Comparison of ENCODE assay signal across 1 cellular context in the genomic region with DNA sequence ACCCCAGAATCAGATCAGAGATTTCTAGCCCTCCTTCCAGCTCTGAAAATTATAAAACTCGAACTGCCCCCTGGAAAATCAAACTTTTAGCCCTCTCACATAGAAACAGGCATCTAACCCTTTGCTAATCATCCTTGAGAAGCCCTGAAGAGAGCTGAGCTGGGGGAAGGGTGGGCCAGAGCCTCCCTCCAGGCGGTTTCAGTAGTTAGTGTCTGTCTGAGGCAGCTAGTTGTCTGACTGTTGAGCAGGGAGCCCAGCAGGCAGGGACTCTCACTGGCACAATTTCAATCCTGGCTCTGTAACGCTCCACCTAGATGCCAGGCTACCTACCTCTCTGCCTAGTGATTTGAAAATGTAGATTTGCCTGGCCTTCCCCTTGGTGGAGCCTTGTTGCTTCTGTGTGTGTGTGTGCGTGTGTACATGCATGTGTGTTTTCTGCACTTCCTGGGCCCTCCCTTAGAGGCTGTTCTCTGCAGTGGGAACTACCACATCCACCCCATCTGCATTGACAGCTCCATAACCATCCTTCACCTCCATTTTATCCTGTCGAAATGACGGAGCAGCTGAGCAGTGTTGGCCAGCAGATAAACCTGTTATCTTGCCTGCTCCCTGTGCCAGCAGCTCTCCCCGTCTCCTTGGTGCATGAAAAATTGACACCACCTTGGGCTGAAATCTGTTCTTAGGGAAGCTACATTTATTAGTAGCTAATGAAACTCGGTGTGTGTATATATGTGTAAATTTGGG.
TF ChIP-seq lines count a peak whose summit lies in the region.

No MANE protein-coding gene starts in this region.

TF ChIP-seq in K562, 482 proteins besides CTCF, POLR2A, EP300 and RAD21 (continued from another document):
- TF ChIP-seq, protein P1, sequence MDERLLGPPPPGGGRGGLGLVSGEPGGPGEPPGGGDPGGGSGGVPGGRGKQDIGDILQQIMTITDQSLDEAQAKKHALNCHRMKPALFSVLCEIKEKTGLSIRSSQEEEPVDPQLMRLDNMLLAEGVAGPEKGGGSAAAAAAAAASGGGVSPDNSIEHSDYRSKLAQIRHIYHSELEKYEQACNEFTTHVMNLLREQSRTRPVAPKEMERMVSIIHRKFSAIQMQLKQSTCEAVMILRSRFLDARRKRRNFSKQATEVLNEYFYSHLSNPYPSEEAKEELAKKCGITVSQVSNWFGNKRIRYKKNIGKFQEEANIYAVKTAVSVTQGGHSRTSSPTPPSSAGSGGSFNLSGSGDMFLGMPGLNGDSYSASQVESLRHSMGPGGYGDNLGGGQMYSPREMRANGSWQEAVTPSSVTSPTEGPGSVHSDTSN (CRISPR knock-in tag; IDR thresholded peaks at IDR 0.05; ENCODE audit: low read depth), result no peak
- TF ChIP-seq, protein P1 (tag; conservative IDR thresholded peaks at IDR 0.05; ENCODE audit: low read depth), result peak; percentile 88
- TF ChIP-seq ZKSCAN1 (IDR thresholded peaks at IDR 0.05; ENCODE audit: low read depth, low read length) (no peak), SRSF9 (IDR thresholded peaks at IDR 0.05; ENCODE audit: borderline replicate concordance, low read depth, low read length) (no peak), MBD2 (IDR thresholded peaks at IDR 0.05; ENCODE audit: borderline replicate concordance, low read depth) (0 out of 2 replicates have a peak, but pooled peaks have one; percentile 29), TAL1 (IDR thresholded peaks at IDR 0.05) (peak; percentile 87), ZNF644 (tag; IDR thresholded peaks at IDR 0.05; ENCODE audit: low read depth) (no peak), TCF3 (CRISPR knock-in tag; IDR thresholded peaks at IDR 0.05) (peak; percentile 91), ETV1 (tag; conservative IDR thresholded peaks at IDR 0.05; ENCODE audit: low read depth) (0 out of 2 replicates have a peak, but pooled peaks have one; percentile 17), SMARCA4 (IDR thresholded peaks at IDR 0.05) (peak; percentile 70), EHMT2 (IDR thresholded peaks at IDR 0.05) (0 out of 2 replicates have a peak, but pooled peaks have one; percentile 15), POLR2AphosphoS5 (IDR thresholded peaks at IDR 0.05; ENCODE audit: control insufficient read depth, insufficient read depth, low read depth, low read length) (peak; percentile 79; the same call in 1 of the 2 replicates), TRIM24 (IDR thresholded peaks at IDR 0.05) (peak; percentile 36 to 77; a peak in 1 of 4 replicates), STAT5B (CRISPR knock-in tag; IDR thresholded peaks at IDR 0.05) (no peak), ZEB2 (IDR thresholded peaks at IDR 0.05) (0 out of 2 replicates have a peak, but pooled peaks have one; percentile 19), PTBP1 (IDR thresholded peaks at IDR 0.05; ENCODE audit: low read depth, low read length) (no peak), NFIC (IDR thresholded peaks at IDR 0.05) (peak; percentile 65), MEIS2 (IDR thresholded peaks at IDR 0.05; ENCODE audit: partially characterized antibody) (peak; percentile 89), TEAD4 (IDR thresholded peaks at IDR 0.05; ENCODE audit: low read length) (peak; percentile 91), TEAD4 (CRISPR knock-in tag; IDR thresholded peaks at IDR 0.05; ENCODE audit: borderline replicate concordance) (no peak), JUND (IDR thresholded peaks at IDR 0.05; ENCODE audit: borderline replicate concordance, low read depth, low read length) (0 out of 2 replicates have a peak, but pooled peaks have one; percentile 20), JUND (tag; IDR thresholded peaks at IDR 0.05; ENCODE audit: borderline replicate concordance, low read depth, low read length) (no peak; the same call in 2 of the 3 replicates), RCOR1 (IDR thresholded peaks at IDR 0.05; ENCODE audit: borderline replicate concordance in 1 of 2, low read depth in 2 of 2, low read length in 2 of 2) (peak in 1 of 2 experiments; percentile 68; a peak in 3 of 4 replicates), MTA2 (IDR thresholded peaks at IDR 0.05; ENCODE audit: low read depth) (peak; percentile 74), NCOR1 (IDR thresholded peaks at IDR 0.05) (peak; percentile 78), HDAC3 (IDR thresholded peaks at IDR 0.05; ENCODE audit: borderline replicate concordance, partially characterized antibody) (no peak), DACH1 (IDR thresholded peaks at IDR 0.05; ENCODE audit: partially characterized antibody) (peak; percentile 61), KDM1A (IDR thresholded peaks at IDR 0.05) (peak in 1 of 2 experiments; percentile 58; a peak in 2 of 4 replicates), TBL1XR1 (IDR thresholded peaks at IDR 0.05; ENCODE audit: low read length in 2 of 2) (peak in 1 of 2 experiments; percentile 39; a peak in 1 of 4 replicates), CREB1 (IDR thresholded peaks at IDR 0.05) (no peak), CREB1 (CRISPR knock-in tag; IDR thresholded peaks at IDR 0.05) (no peak), MYNN (IDR thresholded peaks at IDR 0.05) (peak; percentile 58; the same call in 1 of the 2 replicates), MYNN (CRISPR knock-in tag; IDR thresholded peaks at IDR 0.05) (no peak), GATA2 (CRISPR knock-in tag; IDR thresholded peaks at IDR 0.05) (peak; percentile 66; the same call in 1 of the 2 replicates), YY1 (IDR thresholded peaks at IDR 0.05; ENCODE audit: borderline replicate concordance in 1 of 3, control insufficient read depth in 1 of 3, extremely low read depth in 1 of 3, insufficient read depth in 3 of 3, insufficient read length in 1 of 3, insufficient replicate concordance in 2 of 3, low read depth in 1 of 3, low read length in 2 of 3) (peak in 1 of 3 experiments; percentile 67), NRF1 (conservative IDR thresholded peaks at IDR 0.05 in 1 of 2, IDR thresholded peaks at IDR 0.05 in 1 of 2) (0 out of 4 replicates have a peak, but pooled peaks of 1 of the 2 experiments have one; percentile 31), CTBP1 (IDR thresholded peaks at IDR 0.05; ENCODE audit: borderline replicate concordance) (peak; percentile 38; the same call in 1 of the 2 replicates), CBFA2T2 (conservative IDR thresholded peaks at IDR 0.05) (peak; percentile 90), ZNF780A (CRISPR knock-in tag; IDR thresholded peaks at IDR 0.05) (no peak), PHB2 (IDR thresholded peaks at IDR 0.05; ENCODE audit: low read depth) (no peak), FOXK2 (conservative IDR thresholded peaks at IDR 0.05 in 1 of 2, IDR thresholded peaks at IDR 0.05 in 1 of 2; ENCODE audit: low read depth in 2 of 2) (peak in 1 of 2 experiments; percentile 17; a peak in 1 of 4 replicates), HDAC1 (IDR thresholded peaks at IDR 0.05) (peak in 1 of 2 experiments; percentile 56; a peak in 1 of 4 replicates), STAT5A (IDR thresholded peaks at IDR 0.05; ENCODE audit: borderline replicate concordance, low read length) (peak; percentile 54; the same call in 1 of the 2 replicates), SOX6 (IDR thresholded peaks at IDR 0.05) (peak; percentile 56; the same call in 1 of the 2 replicates), ZNF589 (CRISPR knock-in tag; IDR thresholded peaks at IDR 0.05; ENCODE audit: low read depth) (0 out of 2 replicates have a peak, but pooled peaks have one; percentile 59), SMAD4 (CRISPR knock-in tag; conservative IDR thresholded peaks at IDR 0.05) (0 out of 2 replicates have a peak, but pooled peaks have one; percentile 38), ZNF253 (CRISPR knock-in tag; conservative IDR thresholded peaks at IDR 0.05) (no peak), CREM (IDR thresholded peaks at IDR 0.05; ENCODE audit: low read depth) (0 out of 2 replicates have a peak, but pooled peaks have one; percentile 31), PML (IDR thresholded peaks at IDR 0.05; ENCODE audit: low read length) (peak; percentile 55; the same call in 1 of the 2 replicates), KLF16 (IDR thresholded peaks at IDR 0.05) (peak; percentile 73; the same call in 1 of the 2 replicates)
- TF ChIP-seq, protein P2, sequence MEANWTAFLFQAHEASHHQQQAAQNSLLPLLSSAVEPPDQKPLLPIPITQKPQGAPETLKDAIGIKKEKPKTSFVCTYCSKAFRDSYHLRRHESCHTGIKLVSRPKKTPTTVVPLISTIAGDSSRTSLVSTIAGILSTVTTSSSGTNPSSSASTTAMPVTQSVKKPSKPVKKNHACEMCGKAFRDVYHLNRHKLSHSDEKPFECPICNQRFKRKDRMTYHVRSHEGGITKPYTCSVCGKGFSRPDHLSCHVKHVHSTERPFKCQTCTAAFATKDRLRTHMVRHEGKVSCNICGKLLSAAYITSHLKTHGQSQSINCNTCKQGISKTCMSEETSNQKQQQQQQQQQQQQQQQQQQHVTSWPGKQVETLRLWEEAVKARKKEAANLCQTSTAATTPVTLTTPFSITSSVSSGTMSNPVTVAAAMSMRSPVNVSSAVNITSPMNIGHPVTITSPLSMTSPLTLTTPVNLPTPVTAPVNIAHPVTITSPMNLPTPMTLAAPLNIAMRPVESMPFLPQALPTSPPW (CRISPR knock-in tag; IDR thresholded peaks at IDR 0.05), result 0 out of 2 replicates have a peak, but pooled peaks have one; percentile 27
- TF ChIP-seq, protein P3, sequence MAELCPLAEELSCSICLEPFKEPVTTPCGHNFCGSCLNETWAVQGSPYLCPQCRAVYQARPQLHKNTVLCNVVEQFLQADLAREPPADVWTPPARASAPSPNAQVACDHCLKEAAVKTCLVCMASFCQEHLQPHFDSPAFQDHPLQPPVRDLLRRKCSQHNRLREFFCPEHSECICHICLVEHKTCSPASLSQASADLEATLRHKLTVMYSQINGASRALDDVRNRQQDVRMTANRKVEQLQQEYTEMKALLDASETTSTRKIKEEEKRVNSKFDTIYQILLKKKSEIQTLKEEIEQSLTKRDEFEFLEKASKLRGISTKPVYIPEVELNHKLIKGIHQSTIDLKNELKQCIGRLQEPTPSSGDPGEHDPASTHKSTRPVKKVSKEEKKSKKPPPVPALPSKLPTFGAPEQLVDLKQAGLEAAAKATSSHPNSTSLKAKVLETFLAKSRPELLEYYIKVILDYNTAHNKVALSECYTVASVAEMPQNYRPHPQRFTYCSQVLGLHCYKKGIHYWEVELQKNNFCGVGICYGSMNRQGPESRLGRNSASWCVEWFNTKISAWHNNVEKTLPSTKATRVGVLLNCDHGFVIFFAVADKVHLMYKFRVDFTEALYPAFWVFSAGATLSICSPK (IDR thresholded peaks at IDR 0.05; ENCODE audit: borderline replicate concordance), result no peak
- TF ChIP-seq, protein P4, sequence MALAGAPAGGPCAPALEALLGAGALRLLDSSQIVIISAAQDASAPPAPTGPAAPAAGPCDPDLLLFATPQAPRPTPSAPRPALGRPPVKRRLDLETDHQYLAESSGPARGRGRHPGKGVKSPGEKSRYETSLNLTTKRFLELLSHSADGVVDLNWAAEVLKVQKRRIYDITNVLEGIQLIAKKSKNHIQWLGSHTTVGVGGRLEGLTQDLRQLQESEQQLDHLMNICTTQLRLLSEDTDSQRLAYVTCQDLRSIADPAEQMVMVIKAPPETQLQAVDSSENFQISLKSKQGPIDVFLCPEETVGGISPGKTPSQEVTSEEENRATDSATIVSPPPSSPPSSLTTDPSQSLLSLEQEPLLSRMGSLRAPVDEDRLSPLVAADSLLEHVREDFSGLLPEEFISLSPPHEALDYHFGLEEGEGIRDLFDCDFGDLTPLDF (CRISPR knock-in tag; IDR thresholded peaks at IDR 0.05), result no peak
- TF ChIP-seq, protein P5, sequence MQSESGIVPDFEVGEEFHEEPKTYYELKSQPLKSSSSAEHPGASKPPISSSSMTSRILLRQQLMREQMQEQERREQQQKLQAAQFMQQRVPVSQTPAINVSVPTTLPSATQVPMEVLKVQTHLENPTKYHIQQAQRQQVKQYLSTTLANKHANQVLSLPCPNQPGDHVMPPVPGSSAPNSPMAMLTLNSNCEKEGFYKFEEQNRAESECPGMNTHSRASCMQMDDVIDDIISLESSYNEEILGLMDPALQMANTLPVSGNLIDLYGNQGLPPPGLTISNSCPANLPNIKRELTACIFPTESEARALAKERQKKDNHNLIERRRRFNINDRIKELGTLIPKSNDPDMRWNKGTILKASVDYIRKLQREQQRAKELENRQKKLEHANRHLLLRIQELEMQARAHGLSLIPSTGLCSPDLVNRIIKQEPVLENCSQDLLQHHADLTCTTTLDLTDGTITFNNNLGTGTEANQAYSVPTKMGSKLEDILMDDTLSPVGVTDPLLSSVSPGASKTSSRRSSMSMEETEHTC (IDR thresholded peaks at IDR 0.05), result peak; percentile 16; the same call in 1 of the 2 replicates
- TF ChIP-seq, protein P6, sequence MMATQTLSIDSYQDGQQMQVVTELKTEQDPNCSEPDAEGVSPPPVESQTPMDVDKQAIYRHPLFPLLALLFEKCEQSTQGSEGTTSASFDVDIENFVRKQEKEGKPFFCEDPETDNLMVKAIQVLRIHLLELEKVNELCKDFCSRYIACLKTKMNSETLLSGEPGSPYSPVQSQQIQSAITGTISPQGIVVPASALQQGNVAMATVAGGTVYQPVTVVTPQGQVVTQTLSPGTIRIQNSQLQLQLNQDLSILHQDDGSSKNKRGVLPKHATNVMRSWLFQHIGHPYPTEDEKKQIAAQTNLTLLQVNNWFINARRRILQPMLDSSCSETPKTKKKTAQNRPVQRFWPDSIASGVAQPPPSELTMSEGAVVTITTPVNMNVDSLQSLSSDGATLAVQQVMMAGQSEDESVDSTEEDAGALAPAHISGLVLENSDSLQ (IDR thresholded peaks at IDR 0.05), result peak; percentile 75
- TF ChIP-seq, protein P7, sequence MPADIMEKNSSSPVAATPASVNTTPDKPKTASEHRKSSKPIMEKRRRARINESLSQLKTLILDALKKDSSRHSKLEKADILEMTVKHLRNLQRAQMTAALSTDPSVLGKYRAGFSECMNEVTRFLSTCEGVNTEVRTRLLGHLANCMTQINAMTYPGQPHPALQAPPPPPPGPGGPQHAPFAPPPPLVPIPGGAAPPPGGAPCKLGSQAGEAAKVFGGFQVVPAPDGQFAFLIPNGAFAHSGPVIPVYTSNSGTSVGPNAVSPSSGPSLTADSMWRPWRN (IDR thresholded peaks at IDR 0.05; ENCODE audit: low read depth), result no peak
